10 cellular contexts compared by ENCODE assay signal in the genomic region with DNA sequence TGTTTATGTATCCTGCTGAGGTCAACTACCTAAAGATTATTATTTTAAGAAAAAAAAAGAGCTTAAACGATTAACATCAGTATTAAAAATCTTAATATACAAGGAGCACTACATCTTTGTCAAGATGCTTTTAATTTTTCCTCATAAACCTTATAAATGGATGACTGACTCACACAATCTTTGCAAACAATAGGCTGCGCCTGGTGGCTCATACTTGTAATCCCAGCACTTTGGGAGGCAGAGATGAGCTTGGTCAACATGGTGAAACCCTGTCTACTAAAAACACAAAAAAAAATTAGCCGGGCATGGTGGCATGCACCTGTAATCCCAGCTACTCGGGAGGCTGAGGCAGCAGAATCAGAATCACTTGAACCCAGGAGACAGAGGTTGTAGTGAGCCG. TPM values are rescaled to one million over a fixed set of nuclear protein-coding genes. Genes with fewer than 3 reads are reported as not detected.
DNase-seq lines count a peak whose midpoint lies in the region; ATAC-seq and TF ChIP-seq lines count a peak whose summit lies in the region.
"Had no signal": no experiment of that assay in that cellular context is flagged by ENCODE, and none has a peak within 500 bp of the region (broad histone marks: within the 10 kb centered on the region; RNA-seq: fewer than 3 reads in every experiment).

No MANE protein-coding gene starts in this region.

- DNase-seq in activated naive CD4-positive, alpha-beta T cell treated with Interleukin-2 at 50 U/mL for 16 hours, result no peak
- peak; percentile 17 for DNase-seq in fibroblast of peridontal ligament (ENCODE audit: extremely low read depth)
- no peak for DNase-seq in OCI-M2 (lab: John Stamatoyannopoulos, UW; ENCODE audit: unreplicated experiment)
- no peak for DNase-seq in endothelial cell (ENCODE audit: low spot score)
- DNase-seq: NCI-H1092 treated with DMSO at 0.1 percent for 48 hours, SHP77 treated with DMSO at 0.1 percent for 48 hours had no signal

- H3K4me3 Mint-ChIP-seq in activated naive CD4-positive, alpha-beta T cell treated with anti-CD3 and anti-CD28 coated beads, Interleukin-2, amount 50 U/mL, for 24 hours, result peak overlapping the region; percentile 79
- no peak overlapping the region for H3K4me3 Mint-ChIP-seq in endothelial cell (ENCODE audit: unreplicated experiment)

- H3K36me3 Mint-ChIP-seq in activated naive CD4-positive, alpha-beta T cell treated with anti-CD3 and anti-CD28 coated beads, Interleukin-2, amount 50 U/mL, for 24 hours, result peaks cover 9% of the 10 kb centered on the region
- peaks cover 19% of the 10 kb centered on the region for H3K36me3 Mint-ChIP-seq in endothelial cell (ENCODE audit: low read depth, unreplicated experiment)

- ATAC-seq in HG03354 (IDR thresholded peaks at IDR 0.05; ENCODE audit: poor library complexity, severe bottlenecking, unreplicated experiment), result no peak

- H3K27ac ChIP-seq in subcutaneous abdominal adipose tissue (ENCODE audit: low read depth, low read length), result peak overlapping the region; percentile 23

- H3K4me1 Mint-ChIP-seq in activated naive CD4-positive, alpha-beta T cell treated with anti-CD3 and anti-CD28 coated beads, Interleukin-2, amount 50 U/mL, for 24 hours, result peaks cover 38% of the 10 kb centered on the region
- H3K4me1 Mint-ChIP-seq in endothelial cell (ENCODE audit: unreplicated experiment), result peaks cover 20% of the 10 kb centered on the region

- peak overlapping the region in 2 of 5 donors; percentile 21 to 99 for H3K9ac ChIP-seq in subcutaneous abdominal adipose tissue (ENCODE audit: low read length in 5 of 5)

- TF ChIP-seq CTCF in WI38 (IDR thresholded peaks at IDR 0.05; ENCODE audit: low read depth, low read length), result no peak
- TF ChIP-seq CTCF in endothelial cell (IDR thresholded peaks at IDR 0.05; ENCODE audit: unreplicated experiment), result no peak

- peak overlapping the region; percentile 41 for H3K27ac Mint-ChIP-seq in activated naive CD4-positive, alpha-beta T cell treated with anti-CD3 and anti-CD28 coated beads, Interleukin-2, amount 50 U/mL, for 24 hours
- H3K27ac Mint-ChIP-seq in endothelial cell (ENCODE audit: unreplicated experiment), result no peak overlapping the region

- no peaks in the 10 kb centered on the region for H3K27me3 Mint-ChIP-seq in activated naive CD4-positive, alpha-beta T cell treated with anti-CD3 and anti-CD28 coated beads, Interleukin-2, amount 50 U/mL, for 24 hours
- no peaks in the 10 kb centered on the region for H3K27me3 Mint-ChIP-seq in endothelial cell (ENCODE audit: unreplicated experiment)

- no peaks in the 10 kb centered on the region for H3K27me3 ChIP-seq in subcutaneous abdominal adipose tissue (ENCODE audit: control insufficient read depth in 5 of 5, insufficient read depth in 4 of 5, low read length in 5 of 5)

- H3K9me3 ChIP-seq in subcutaneous abdominal adipose tissue (ENCODE audit: control insufficient read depth in 5 of 5, low read length in 5 of 5), result no peaks in the 10 kb centered on the region

- H3K4me3 ChIP-seq in WI38 (ENCODE audit: low read depth, low read length) (peak overlapping the region; percentile 5; the same call in 1 of the 2 replicates), subcutaneous abdominal adipose tissue (ENCODE audit: low read depth in 1 of 5, low read length in 5 of 5) (no peak overlapping the region)

- H3K36me3 ChIP-seq in subcutaneous abdominal adipose tissue (ENCODE audit: control insufficient read depth in 5 of 5, insufficient read depth in 5 of 5, low read length in 5 of 5), result peaks cover 19 to 46% (median 27%) of the 10 kb centered on the region in 5 donors

- H3K9me3 Mint-ChIP-seq in activated naive CD4-positive, alpha-beta T cell treated with anti-CD3 and anti-CD28 coated beads, Interleukin-2, amount 50 U/mL, for 24 hours, result no peaks in the 10 kb centered on the region
- H3K9me3 Mint-ChIP-seq in endothelial cell (ENCODE audit: unreplicated experiment), result no peaks in the 10 kb centered on the region

- peaks cover 7 to 46% (median 43%) of the 10 kb centered on the region in 5 donors for H3K4me1 ChIP-seq in subcutaneous abdominal adipose tissue (ENCODE audit: control insufficient read depth in 5 of 5, insufficient read depth in 5 of 5, low read length in 5 of 5)

RNA-seq across cellular contexts. Expression of a gene that starts 1.7 kb away (rescaled TPM):
- 42.6 TPM for total RNA-seq in endothelial cell (ENCODE audit: unreplicated experiment)

RNA-seq across cellular contexts. Expression of a gene that starts 9.0 kb away (rescaled TPM):
- not detected for total RNA-seq in endothelial cell (ENCODE audit: unreplicated experiment)

RNA-seq across cellular contexts. Expression of a gene that starts 21.3 kb away (rescaled TPM):
- 69.2 TPM for total RNA-seq in endothelial cell (ENCODE audit: unreplicated experiment)

RNA-seq across cellular contexts. Expression of a gene that starts 45.9 kb away (rescaled TPM):
- 244 TPM for total RNA-seq in endothelial cell (ENCODE audit: unreplicated experiment)
